35 cellular contexts compared by ENCODE assay signal in the genomic region with DNA sequence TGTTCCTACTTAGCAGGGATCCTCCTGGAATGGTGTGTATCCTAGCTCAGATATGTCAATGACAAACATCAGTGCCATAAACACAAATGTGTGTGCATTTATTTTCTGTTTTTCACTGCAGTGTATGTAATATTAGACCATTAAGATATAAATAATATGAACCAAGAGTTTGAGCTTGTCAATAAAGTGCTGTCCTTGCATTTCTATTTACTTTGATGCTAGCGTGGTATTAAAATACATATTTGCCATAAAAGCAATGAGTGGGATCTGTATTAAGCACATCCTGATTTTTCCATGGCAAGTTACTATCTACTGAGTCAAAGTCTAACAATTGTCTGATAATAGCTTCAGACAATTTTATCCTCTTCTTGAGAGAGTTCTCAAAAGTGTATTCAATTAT.
"Had no signal": no experiment of that assay in that cellular context is flagged by ENCODE, and none has a peak within 500 bp of the region (broad histone marks: within the 10 kb centered on the region; RNA-seq: fewer than 3 reads in every experiment).

No MANE protein-coding gene starts in this region.

- H3K27me3 ChIP-seq: MG63 had no signal

- H3K36me3 ChIP-seq: MG63 had no signal

- H3K4me3 ChIP-seq: MG63 had no signal

- H3K9me3 ChIP-seq: MG63 had no signal

- DNase-seq: MG63, MM.1S, MV-4-11, NCI-H1048, NCI-H1092, NCI-H1092 treated with DMSO at 0.1 percent for 48 hours, NCI-H1105, NCI-H1105 treated with DMSO at 0.1 percent for 48 hours, NCI-H1417, NCI-H1417 treated with DMSO at 0.1 percent for 48 hours, NCI-H1436, NCI-H1436 treated with DMSO at 0.1 percent for 48 hours, NCI-H146, NCI-H1694, NCI-H1694 treated with DMSO at 0.1 percent for 48 hours, NCI-H187, NCI-H187 treated with DMSO at 0.1 percent for 48 hours, NCI-H1930, NCI-H2029, NCI-H2029 treated with DMSO at 0.1 percent for 48 hours, NCI-H2081, NCI-H2081 treated with DMSO at 0.1 percent for 48 hours, NCI-H2107, NCI-H2171, NCI-H2171 treated with DMSO at 0.1 percent for 48 hours, NCI-H2227 treated with DMSO at 0.1 percent for 48 hours, NCI-H226, NCI-H345, NCI-H446, NCI-H446 treated with DMSO at 0.1 percent for 48 hours, NCI-H510A, NCI-H510A treated with DMSO at 0.1 percent for 48 hours, NCI-H524, NCI-H524 treated with DMSO at 0.1 percent for 48 hours, NCI-H526 had no signal
